ENCODE assay signal across 9 cellular contexts in the genomic region with DNA sequence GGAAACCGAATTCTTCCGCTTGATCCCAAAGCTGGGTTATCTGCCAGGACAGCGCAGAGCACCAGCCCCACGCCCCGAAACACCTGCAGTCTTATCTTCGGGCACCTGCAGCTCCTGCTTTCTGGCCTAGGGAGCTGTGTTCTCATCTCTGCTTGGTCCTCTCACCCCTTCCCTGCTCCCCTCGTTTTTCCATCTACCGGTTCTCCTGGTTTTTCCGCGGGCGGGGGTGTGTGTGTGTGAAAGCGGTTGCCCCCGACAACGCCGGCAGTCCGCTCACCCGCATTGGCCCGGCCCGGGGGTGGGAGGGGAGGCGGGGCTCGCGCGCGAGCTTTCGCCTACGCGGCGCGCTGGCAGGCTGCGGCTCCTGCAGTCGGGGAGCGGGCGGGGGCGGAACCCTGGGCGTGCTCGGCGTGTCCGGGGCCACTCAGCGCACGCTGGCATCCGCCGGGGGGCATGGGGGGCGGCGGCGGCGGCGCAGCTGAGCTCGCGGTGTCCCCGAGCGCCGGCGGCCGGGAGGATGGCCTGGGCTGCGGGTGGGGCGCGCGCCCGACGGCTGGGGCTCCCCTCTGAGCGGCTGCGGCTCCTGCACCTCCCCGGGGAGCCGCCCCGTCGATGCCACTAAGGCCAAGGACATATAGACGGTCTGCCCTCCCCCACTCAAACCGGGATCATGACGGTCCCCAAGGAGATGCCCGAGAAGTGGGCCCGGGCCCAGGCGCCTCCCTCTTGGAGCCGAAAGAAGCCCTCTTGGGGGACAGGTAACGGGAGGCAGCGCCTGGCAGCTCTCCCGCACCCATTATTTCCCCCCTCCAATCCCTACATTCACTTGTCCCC. TPM values are rescaled to one million over a fixed set of nuclear protein-coding genes. Genes with fewer than 3 reads are reported as not detected.
DNase-seq lines count a peak whose midpoint lies in the region; ATAC-seq and TF ChIP-seq lines count a peak whose summit lies in the region.
"Had no signal": no experiment of that assay in that cellular context is flagged by ENCODE, and none has a peak within 500 bp of the region (broad histone marks: within the 10 kb centered on the region; RNA-seq: fewer than 3 reads in every experiment).

No MANE protein-coding gene starts in this region.

- no peaks in the 10 kb centered on the region for H3K9me3 Mint-ChIP-seq in nephron
- H3K9me3 Mint-ChIP-seq in stimulated activated naive B cell treated with anti-CD40 and anti-IgM and Interleukin-4, amounts not matched to agents 10 μg/mL and 1 μg/mL and 100 μg/mL, for 72 hours = no peaks in the 10 kb centered on the region

- DNase-seq in Caki2 (ENCODE audit: low read depth) = peak; percentile 65
- peak; percentile 73 for DNase-seq in OCI-M1 (lab: John Stamatoyannopoulos, UW)
- DNase-seq in activated T-helper 9 cell treated with anti-CD3 and anti-CD28 coated beads, Interleukin-2, amount 50 U/mL, for 16 hours (ENCODE audit: low read depth) = peak; percentile 85
- peak; percentile 49 for DNase-seq in fibroblast of peridontal ligament (ENCODE audit: extremely low read depth)
- peak; percentile 58 for DNase-seq in stimulated activated naive B cell treated with anti-CD40 and anti-IgM and Interleukin-4, amounts not matched to agents 10 μg/mL and 1 μg/mL and 100 μg/mL, for 72 hours
- no peak for DNase-seq in NCI-H1694 (lab: John Stamatoyannopoulos, UW)

- H3K4me3 Mint-ChIP-seq in nephron = peak overlapping the region; percentile 78 to 83 (median 81)
- peak overlapping the region; percentile 84 to 91 for H3K4me3 Mint-ChIP-seq in stimulated activated naive B cell treated with anti-CD40 and anti-IgM and Interleukin-4, amounts not matched to agents 10 μg/mL and 1 μg/mL and 100 μg/mL, for 72 hours

- peaks cover 8% of the 10 kb centered on the region for H3K27me3 Mint-ChIP-seq in nephron (ENCODE audit: low read depth)
- H3K27me3 Mint-ChIP-seq in stimulated activated naive B cell treated with anti-CD40 and anti-IgM and Interleukin-4, amounts not matched to agents 10 μg/mL and 1 μg/mL and 100 μg/mL, for 72 hours = no peaks in the 10 kb centered on the region

- peaks cover 45% of the 10 kb centered on the region for H3K4me1 Mint-ChIP-seq in nephron
- H3K4me1 Mint-ChIP-seq in stimulated activated naive B cell treated with anti-CD40 and anti-IgM and Interleukin-4, amounts not matched to agents 10 μg/mL and 1 μg/mL and 100 μg/mL, for 72 hours = peaks cover 39 to 58% of the 10 kb centered on the region in 2 donors

- no peak overlapping the region for H3K27ac Mint-ChIP-seq in nephron
- peak overlapping the region; percentile 1 for H3K27ac Mint-ChIP-seq in stimulated activated naive B cell treated with anti-CD40 and anti-IgM and Interleukin-4, amounts not matched to agents 10 μg/mL and 1 μg/mL and 100 μg/mL, for 72 hours

- in situ Hi-C loops in Caki2 (cut with HindIII; ENCODE audit: low pct_unique_long_range_greater_than_20kb, low sequenced_read_pairs) = no loop called here

- peaks cover 27% of the 10 kb centered on the region for H3K36me3 Mint-ChIP-seq in nephron (ENCODE audit: low read depth)
- H3K36me3 Mint-ChIP-seq in stimulated activated naive B cell treated with anti-CD40 and anti-IgM and Interleukin-4, amounts not matched to agents 10 μg/mL and 1 μg/mL and 100 μg/mL, for 72 hours = peaks cover 15 to 29% of the 10 kb centered on the region in 2 donors

- TF ChIP-seq CTCF in nephron (IDR thresholded peaks at IDR 0.05; ENCODE audit: unreplicated experiment in 3 of 3) = no peak

- peak; percentile 48 for ATAC-seq in HG02678 (IDR thresholded peaks at IDR 0.05; ENCODE audit: unreplicated experiment)
- peak; percentile 40 to 68 for ATAC-seq in stimulated activated naive B cell treated with anti-CD40 and anti-IgM and Interleukin-4, amounts not matched to agents 10 μg/mL and 1 μg/mL and 100 μg/mL, for 72 hours (replicated peaks)

RNA-seq across cellular contexts. Expression of a gene that starts 3.2 kb away (rescaled TPM):
- 32.6 and 41.2 TPM in 2 replicates for total RNA-seq in Caki2 (2014; rRNA removed; shearing (Covaris generic); ENCODE audit: low replicate concordance)

RNA-seq across cellular contexts. Expression of a gene that starts 7.6 kb away (rescaled TPM):
- not detected in 2 replicates for total RNA-seq in Caki2 (2014; rRNA removed; shearing (Covaris generic); ENCODE audit: low replicate concordance)
- total RNA-seq: NCI-H460 had no signal

RNA-seq across cellular contexts. Expression of a gene that starts 56.1 kb away (rescaled TPM):
- 139 and 144 TPM in 2 replicates for total RNA-seq in Caki2 (2014; rRNA removed; shearing (Covaris generic); ENCODE audit: low replicate concordance)
